ENCODE assay signal across 9 cellular contexts in genomic region chr6:25788305-25788922, GRCh38. TPM values are rescaled to one million over a fixed set of nuclear protein-coding genes. Genes with fewer than 3 reads are reported as not detected.
DNase-seq lines count a peak whose midpoint lies in the region; ATAC-seq, FAIRE-seq and TF ChIP-seq lines count a peak whose summit lies in the region.
"Had no signal": no experiment of that assay in that cellular context is flagged by ENCODE, and none has a peak within 500 bp of the region (broad histone marks: within the 10 kb centered on the region; RNA-seq: fewer than 3 reads in every experiment).

No MANE protein-coding gene starts in this region.

- no peaks in the 10 kb centered on the region for H3K9me1 ChIP-seq in endothelial cell of umbilical vein (replicated peaks; ENCODE audit: control insufficient read depth, extremely low read depth, insufficient read depth, low read length)

- H3K79me2 ChIP-seq in Loucy (ENCODE audit: insufficient read depth, low read length) (no peaks in the 10 kb centered on the region), endothelial cell of umbilical vein (ENCODE audit: control insufficient read depth, insufficient read depth, low read length) (no peaks in the 10 kb centered on the region)

- no peaks in the 10 kb centered on the region for H3K36me3 Mint-ChIP-seq in activated CD4-positive, alpha-beta T cell treated with anti-CD3 and anti-CD28 coated beads for 36 hours (ENCODE audit: low read depth)

- TF ChIP-seq POLR2A in endothelial cell of umbilical vein (IDR thresholded peaks at IDR 0.05; ENCODE audit: low read depth, low read length), result no peak

- H2AFZ ChIP-seq in Loucy (ENCODE audit: low read length) (no peak overlapping the region), endothelial cell of umbilical vein (ENCODE audit: low read depth, low read length) (no peak overlapping the region)

- H3K4me1 ChIP-seq in Loucy (ENCODE audit: insufficient read depth, low read length, poor library complexity, severe bottlenecking) (no peaks in the 10 kb centered on the region), endothelial cell of umbilical vein (ENCODE audit: control insufficient read depth, extremely low read depth, insufficient read depth, low read length) (no peaks in the 10 kb centered on the region)

- intact Hi-C loops in activated CD4-positive, alpha-beta T cell treated with anti-CD3 and anti-CD28 coated beads for 36 hours (cut with DNase I, micrococcal nuclease), result loop anchor here (1.0 to 5.0 kb wide), 7 partner anchors 94 to 215 kb away; no protein-coding TSS in a partner anchor
- intact Hi-C loops in endothelial cell of umbilical vein (cut with micrococcal nuclease), result loop anchor here (1.0 to 2.0 kb wide), 4 partner anchors 102 to 215 kb away; no protein-coding TSS in a partner anchor

- FAIRE-seq in endothelial cell of umbilical vein (lab: Jason Lieb, UNC), result peak; percentile 33
- FAIRE-seq: islet of Langerhans had no signal

- H3K4me3 Mint-ChIP-seq in activated CD4-positive, alpha-beta T cell treated with anti-CD3 and anti-CD28 coated beads for 36 hours, result no peak overlapping the region

- H4K20me1 ChIP-seq in Loucy (ENCODE audit: insufficient read depth, low read length, poor library complexity, severe bottlenecking) (no peaks in the 10 kb centered on the region), endothelial cell of umbilical vein (replicated peaks; ENCODE audit: control insufficient read depth, extremely low read depth, insufficient read depth, low read length) (no peaks in the 10 kb centered on the region)

- H3K27me3 ChIP-seq in Loucy (ENCODE audit: insufficient read depth, low read length, poor library complexity, severe bottlenecking) (no peaks in the 10 kb centered on the region), endothelial cell of umbilical vein (ENCODE audit: control insufficient read depth in 2 of 2, insufficient read depth in 2 of 2, low read length in 2 of 2) (no peaks in the 10 kb centered on the region)

- peaks cover 8% of the 10 kb centered on the region for H3K27me3 Mint-ChIP-seq in activated CD4-positive, alpha-beta T cell treated with anti-CD3 and anti-CD28 coated beads for 36 hours

- TF ChIP-seq CTCF in Loucy (conservative IDR thresholded peaks at IDR 0.05; ENCODE audit: low read length) (peak; percentile 82), endothelial cell of umbilical vein (IDR thresholded peaks at IDR 0.05; ENCODE audit: extremely low read depth in 1 of 2, insufficient read depth in 1 of 2, low read depth in 1 of 2, low read length in 2 of 2) (peak; percentile 63 to 64)

- dilution Hi-C loops in endothelial cell of umbilical vein (cut with MboI; ENCODE audit: extremely low pct_ligation_motif_present, low sequenced_read_pairs), result no loop called here

- H3K9me3 Mint-ChIP-seq in activated CD4-positive, alpha-beta T cell treated with anti-CD3 and anti-CD28 coated beads for 36 hours (ENCODE audit: low read depth), result no peaks in the 10 kb centered on the region

- H3K36me3 ChIP-seq in Loucy (ENCODE audit: insufficient read depth, low read length) (no peaks in the 10 kb centered on the region), endothelial cell of umbilical vein (ENCODE audit: control insufficient read depth in 2 of 2, extremely low read depth in 1 of 2, insufficient read depth in 2 of 2, low read length in 2 of 2) (no peaks in the 10 kb centered on the region)

- H3K9me3 ChIP-seq in Loucy (ENCODE audit: insufficient read depth, low read depth, low read length) (no peaks in the 10 kb centered on the region), endothelial cell of umbilical vein (replicated peaks; ENCODE audit: control insufficient read depth, insufficient read depth, low read length) (no peaks in the 10 kb centered on the region)

- no peaks in the 10 kb centered on the region for H3K9me2 ChIP-seq in Loucy (replicated peaks; ENCODE audit: low read depth, low read length)

- peaks cover 3% of the 10 kb centered on the region for H3K4me1 Mint-ChIP-seq in activated CD4-positive, alpha-beta T cell treated with anti-CD3 and anti-CD28 coated beads for 36 hours

- H3K4me2 ChIP-seq in Loucy (ENCODE audit: low read depth, low read length, poor library complexity, severe bottlenecking) (no peak overlapping the region), endothelial cell of umbilical vein (ENCODE audit: insufficient read depth, low read length) (no peak overlapping the region)

- H3K4me3 ChIP-seq in Loucy (ENCODE audit: low read length, poor library complexity, severe bottlenecking) (no peak overlapping the region), endothelial cell of umbilical vein (replicated peaks in 1 of 3; ENCODE audit: insufficient read depth in 1 of 3, low read depth in 1 of 3, low read length in 3 of 3) (no peak overlapping the region)

- BruUV-seq in endothelial cell of umbilical vein (replicated peaks; lab: Mats Ljungman, UMichigan), result no TSS peak

- H3K9ac ChIP-seq in Loucy (ENCODE audit: low read depth, low read length, poor library complexity, severe bottlenecking) (no peak overlapping the region), endothelial cell of umbilical vein (replicated peaks; ENCODE audit: extremely low read depth, insufficient read depth, low read length) (no peak overlapping the region)

- peak; percentile 55 for ATAC-seq in activated CD4-positive, alpha-beta T cell treated with anti-CD3 and anti-CD28 coated beads for 36 hours
- no peak for ATAC-seq in HG03457 (IDR thresholded peaks at IDR 0.05; ENCODE audit: unreplicated experiment)

- H3F3A ChIP-seq in Loucy (ENCODE audit: low read depth), result no peaks in the 10 kb centered on the region

- DNase-seq in NK-92 treated with Interleukin-12 subunit alpha and Interleukin-12 subunit beta, amount 100 ng/mL, for 24 hours (lab: John Stamatoyannopoulos, UW), result peak; percentile 6
- DNase-seq in NK-92 (lab: John Stamatoyannopoulos, UW; ENCODE audit: unreplicated experiment) (no peak), endothelial cell of umbilical vein (ENCODE audit: low read depth, low spot score) (peak; percentile 69), non-pigmented ciliary epithelial cell (ENCODE audit: low read depth) (peak; percentile 2), retina (no peak)
- peak; percentile 60 for DNase-seq in activated CD4-positive, alpha-beta T cell treated with anti-CD3 and anti-CD28 coated beads for 36 hours

- POLR2A ChIA-PET in activated CD4-positive, alpha-beta T cell treated with anti-CD3 and anti-CD28 coated beads for 36 hours (lab: Charles Lee), result interaction anchor here (0.6 kb wide), 2 partner anchors 11 to 191 kb away, joined by 3 read pairs; no protein-coding TSS in a partner anchor
- POLR2A ChIA-PET in endothelial cell of umbilical vein (lab: Charles Lee), result no interaction called here

- H3K27ac ChIP-seq in endothelial cell of umbilical vein (ENCODE audit: insufficient read depth, low read depth, low read length), result no peak overlapping the region

- CTCF ChIA-PET in activated CD4-positive, alpha-beta T cell treated with anti-CD3 and anti-CD28 coated beads for 36 hours (lab: Charles Lee), result interaction anchor here (0.8 to 2.3 kb wide), 17 partner anchors 13 to 214 kb away, joined by 3 to 13 read pairs (median 3); partner anchors contain the start of gene SLC17A3
- CTCF ChIA-PET in endothelial cell of umbilical vein (lab: Charles Lee), result interaction anchor here (0.9 to 5.7 kb wide), 25 partner anchors 9 to 229 kb away, joined by 3 to 83 read pairs (median 5); partner anchors contain the start of gene TRIM38

- H3K27ac Mint-ChIP-seq in activated CD4-positive, alpha-beta T cell treated with anti-CD3 and anti-CD28 coated beads for 36 hours, result no peak overlapping the region

TF ChIP-seq in endothelial cell of umbilical vein, 7 proteins besides CTCF, POLR2A, EP300 and RAD21:
- no peak for TF ChIP-seq FOS (IDR thresholded peaks at IDR 0.05; ENCODE audit: borderline replicate concordance, insufficient read depth, low read length)
- no peak for TF ChIP-seq EZH2 (IDR thresholded peaks at IDR 0.05; ENCODE audit: borderline replicate concordance, low read depth, low read length, severe bottlenecking)
- no peak for TF ChIP-seq GATA2 (IDR thresholded peaks at IDR 0.05; ENCODE audit: insufficient read depth, insufficient read length, low read depth, low read length)
- no peak for TF ChIP-seq JUN (IDR thresholded peaks at IDR 0.05; ENCODE audit: borderline replicate concordance, insufficient read depth, insufficient read length, low read depth)
- no peak for TF ChIP-seq MAX (IDR thresholded peaks at IDR 0.05; ENCODE audit: insufficient read depth, insufficient read length)
- TF ChIP-seq POLR2AphosphoS5 (IDR thresholded peaks at IDR 0.05; ENCODE audit: insufficient read depth, low read depth, low read length), result no peak
- TF ChIP-seq MYC (IDR thresholded peaks at IDR 0.05; ENCODE audit: low read depth, low read length), result no peak

RNA-seq across cellular contexts. Expression of gene SLC17A4, which starts 33.9 kb away (rescaled TPM):
- total RNA-seq in activated CD4-positive, alpha-beta T cell treated with anti-CD3 and anti-CD28 coated beads for 36 hours, result not detected
- not detected in 2 replicates for total RNA-seq in endothelial cell of umbilical vein
- not detected in 2 replicates for polyA plus RNA-seq in endothelial cell of umbilical vein
- not detected in 2 replicates for polyA plus RNA-seq in endothelial cell of umbilical vein (2011; cell fraction: cytosol; rRNA removed)
- polyA plus RNA-seq in endothelial cell of umbilical vein (2011; cell fraction: nucleus; rRNA removed), result not detected in 2 replicates
- polyA plus RNA-seq in endothelial cell of umbilical vein (2012), result not detected in 2 replicates
- polyA minus RNA-seq in endothelial cell of umbilical vein, result not detected in 2 replicates
- not detected for polyA minus RNA-seq in endothelial cell of umbilical vein (2011; cell fraction: cytosol; rRNA and poly(A)+ RNA removed)
- not detected in 2 replicates for polyA minus RNA-seq in endothelial cell of umbilical vein (2011; cell fraction: nucleus; rRNA and poly(A)+ RNA removed)

RNA-seq across cellular contexts. Expression of gene SLC17A1, which starts 43.4 kb away (rescaled TPM):
- under 1 TPM in 1 of 2 experiments, not detected in 1; 0.09 TPM for total RNA-seq in activated CD4-positive, alpha-beta T cell treated with anti-CD3 and anti-CD28 coated beads for 36 hours
- total RNA-seq in endothelial cell of umbilical vein, result not detected in 2 replicates
- polyA plus RNA-seq in endothelial cell of umbilical vein, result not detected in 2 replicates
- not detected in 2 replicates for polyA plus RNA-seq in endothelial cell of umbilical vein (2011; cell fraction: cytosol; rRNA removed)
- polyA plus RNA-seq in endothelial cell of umbilical vein (2011; cell fraction: nucleus; rRNA removed), result not detected in 2 replicates
- polyA plus RNA-seq in endothelial cell of umbilical vein (2012), result not detected in 2 replicates
- polyA minus RNA-seq in endothelial cell of umbilical vein, result not detected in 2 replicates
- polyA minus RNA-seq in endothelial cell of umbilical vein (2011; cell fraction: cytosol; rRNA and poly(A)+ RNA removed), result not detected
- polyA minus RNA-seq in endothelial cell of umbilical vein (2011; cell fraction: nucleus; rRNA and poly(A)+ RNA removed), result not detected in 2 replicates

Comparison
In these comparisons a context has a peak if more than half of its experiments do, and no peak if none do; other contexts are left out.
1. DNase-seq: peak in NK-92 treated with Interleukin-12 subunit alpha and Interleukin-12 subunit beta, amount 100 ng/mL, for 24 hours (single experiment), activated CD4-positive, alpha-beta T cell treated with anti-CD3 and anti-CD28 coated beads for 36 hours (single experiment), endothelial cell of umbilical vein (single experiment) and non-pigmented ciliary epithelial cell (single experiment); none in NK-92 (single experiment) and retina (single experiment).